Comparison of ENCODE assay signal across 29 cellular contexts in genomic region chr12:19261773-19262172, GRCh38.
"Had no signal": no experiment of that assay in that cellular context is flagged by ENCODE, and none has a peak within 500 bp of the region (broad histone marks: within the 10 kb centered on the region; RNA-seq: fewer than 3 reads in every experiment).

No MANE protein-coding gene starts in this region.

- H3K9me3 ChIP-seq: ascending aorta, gastrocnemius medialis, left lung, lower lobe of right lung, pancreas, prostate gland, spleen, tibial nerve had no signal

- H3K27ac ChIP-seq: ascending aorta, brain microvascular endothelial cell, coronary artery, gastrocnemius medialis, left lung, lower lobe of right lung, pancreas, prostate gland, spleen, tibial nerve, WERI-Rb-1 had no signal

- ATAC-seq: esophagus mucosa; gastrocnemius medialis; left lung; lower lobe of right lung; naive thymus-derived CD8-positive, alpha-beta T cell; pancreas had no signal

- DNase-seq: activated CD4-positive, alpha-beta memory T cell treated with anti-CD3 and anti-CD28 coated beads for 36 hours; activated CD4-positive, alpha-beta T cell treated with anti-CD3 and anti-CD28 coated beads, Interleukin-2, amount 10 ng/mL, durations not matched to agents 24 days and 14 days; activated CD4-positive, CD25-positive, alpha-beta regulatory T cell treated with anti-CD3 and anti-CD28 coated beads, Interleukin-2, amount 50 U/mL, for 72 hours; activated CD8-positive, alpha-beta memory T cell treated with anti-CD3 and anti-CD28 coated beads, Interleukin-2, amount 50 U/mL, for 4 hours; activated effector memory CD4-positive, alpha-beta T cell treated with anti-CD3 and anti-CD28 coated beads, Interleukin-2, amount 50 U/mL, for 16 hours; activated naive CD4-positive, alpha-beta T cell treated with anti-CD3 and anti-CD28 coated beads for 36 hours; activated naive CD8-positive, alpha-beta T cell treated with anti-CD3 and anti-CD28 coated beads for 36 hours; activated T-cell treated with anti-CD3 and anti-CD28 coated beads, Interleukin-2, amount 50 U/mL, for 1 hour; brain microvascular endothelial cell; gastrocnemius medialis; head of caudate nucleus; hippocampal formation; immature natural killer cell; left lung; lower lobe of right lung; mesenchymal stem cell; naive thymus-derived CD8-positive, alpha-beta T cell; nucleus accumbens; pancreas; spleen; stimulated activated naive CD4-positive, alpha-beta T cell; T1000; WERI-Rb-1 had no signal

- H3K4me3 ChIP-seq: ascending aorta, coronary artery, gastrocnemius medialis, left lung, lower lobe of right lung, pancreas, prostate gland, spleen, tibial nerve had no signal

- H3K27me3 ChIP-seq: ascending aorta, brain microvascular endothelial cell, gastrocnemius medialis, left lung, pancreas, spleen, tibial nerve had no signal

- FAIRE-seq: endothelial cell of umbilical vein, pancreas had no signal

- H3K4me1 ChIP-seq: ascending aorta, gastrocnemius medialis, left lung, lower lobe of right lung, pancreas, prostate gland, spleen, tibial nerve had no signal

- H3K36me3 ChIP-seq: ascending aorta, brain microvascular endothelial cell, gastrocnemius medialis, left lung, lower lobe of right lung, prostate gland, spleen, tibial nerve had no signal
